Comparison of ENCODE assay signal across 30 cellular contexts in the genomic region with DNA sequence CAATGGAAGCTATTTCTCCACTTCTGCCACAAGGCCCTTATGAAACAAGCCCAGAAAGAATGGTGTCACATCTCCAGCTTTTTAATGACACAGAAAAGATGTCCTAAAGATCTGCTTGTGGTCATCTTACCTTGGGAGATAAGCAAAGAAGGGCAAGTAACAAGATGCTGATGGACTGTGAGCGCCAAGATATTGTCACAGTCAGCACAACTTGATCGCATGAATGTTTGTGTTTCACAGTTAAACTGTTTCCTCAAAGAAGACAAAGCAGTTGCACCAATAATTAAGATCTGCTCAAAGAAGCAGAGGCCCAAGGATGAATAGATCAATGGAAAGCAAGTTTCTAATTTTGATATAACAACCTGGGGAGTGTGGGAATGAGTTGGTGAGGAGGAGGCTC.
"Had no signal": no experiment of that assay in that cellular context is flagged by ENCODE, and none has a peak within 500 bp of the region (broad histone marks: within the 10 kb centered on the region; RNA-seq: fewer than 3 reads in every experiment).

No MANE protein-coding gene starts in this region.

- H3K4me3 Mint-ChIP-seq: immature natural killer cell; natural killer cell; nephron progenitor cell; neural progenitor cell; stimulated activated effector memory CD8-positive, alpha-beta T cell treated with anti-CD3 and anti-CD28 coated beads, Interleukin-12 subunit alpha, Interleukin-12 subunit beta, amount 100 ng/mL, for 72 hours; stimulated activated naive CD8-positive, alpha-beta T cell treated with anti-CD3 and anti-CD28 coated beads, Interleukin-15, Interleukin-2, amounts not matched to agents 100 ng/mL and 50 ng/mL, for 24 hours had no signal

- FAIRE-seq: islet of Langerhans, kidney, small intestine had no signal

- H3K36me3 Mint-ChIP-seq: natural killer cell; neural progenitor cell; stimulated activated effector memory CD8-positive, alpha-beta T cell treated with anti-CD3 and anti-CD28 coated beads, Interleukin-12 subunit alpha, Interleukin-12 subunit beta, amount 100 ng/mL, for 72 hours had no signal

- ATAC-seq: left colon; left lung; lower lobe of right lung; natural killer cell; right cardiac atrium; stimulated activated effector memory CD8-positive, alpha-beta T cell treated with anti-CD3 and anti-CD28 coated beads, Interleukin-12 subunit alpha, Interleukin-12 subunit beta, amount 100 ng/mL, for 72 hours; upper lobe of right lung had no signal

- H3K27me3 ChIP-seq: left lung, neural progenitor cell, ovary, sigmoid colon, spleen, suprapubic skin, upper lobe of right lung, uterus had no signal

- H3K9ac ChIP-seq: neural progenitor cell had no signal

- H3K9me3 ChIP-seq: ovary, prostate gland, sigmoid colon, suprapubic skin, upper lobe of right lung, uterus had no signal

- H3K4me1 ChIP-seq: left lung, lower lobe of right lung, neural progenitor cell, prostate gland, sigmoid colon, suprapubic skin, tibial artery, upper lobe of right lung, uterus had no signal

- H3K36me3 ChIP-seq: left lung, lower lobe of right lung, neural progenitor cell, ovary, prostate gland, sigmoid colon, spleen, suprapubic skin, thoracic aorta, tibial artery, upper lobe of right lung, uterus had no signal

- DNase-seq: hypothalamus; immature natural killer cell; kidney; left colon; left lung; lower lobe of right lung; mammary epithelial cell; mesenchymal stem cell; natural killer cell; nephron progenitor cell; ovary; posterior cingulate gyrus; retina; right cardiac atrium; sigmoid colon; small intestine; spleen; stimulated activated CD4-positive, alpha-beta T cell treated with anti-CD3 and anti-CD28 coated beads, Interleukin-4, amount 100 ng/mL, for 24 hours; stimulated activated naive CD4-positive, alpha-beta T cell; tibial artery; trophoblast cell; upper lobe of right lung; uterus had no signal

- H3K4me1 Mint-ChIP-seq: immature natural killer cell; natural killer cell; nephron progenitor cell; neural progenitor cell; stimulated activated effector memory CD8-positive, alpha-beta T cell treated with anti-CD3 and anti-CD28 coated beads, Interleukin-12 subunit alpha, Interleukin-12 subunit beta, amount 100 ng/mL, for 72 hours had no signal

- H3K4me3 ChIP-seq: left lung, lower lobe of right lung, neural progenitor cell, ovary, prostate gland, sigmoid colon, spleen, suprapubic skin, thoracic aorta, tibial artery, upper lobe of right lung, uterus had no signal

- H3K4me2 ChIP-seq: neural progenitor cell had no signal

- H3K27ac Mint-ChIP-seq: immature natural killer cell; natural killer cell; nephron progenitor cell; neural progenitor cell; stimulated activated effector memory CD8-positive, alpha-beta T cell treated with anti-CD3 and anti-CD28 coated beads, Interleukin-12 subunit alpha, Interleukin-12 subunit beta, amount 100 ng/mL, for 72 hours; stimulated activated naive CD8-positive, alpha-beta T cell treated with anti-CD3 and anti-CD28 coated beads, Interleukin-15, Interleukin-2, amounts not matched to agents 100 ng/mL and 50 ng/mL, for 24 hours had no signal

- H2AFZ ChIP-seq: neural progenitor cell had no signal

- H3K27ac ChIP-seq: lower lobe of right lung, neural progenitor cell, ovary, prostate gland, sigmoid colon, suprapubic skin, thoracic aorta, tibial artery, upper lobe of right lung, uterus had no signal
